ENCODE assay signal across 1 cellular context in the genomic region with DNA sequence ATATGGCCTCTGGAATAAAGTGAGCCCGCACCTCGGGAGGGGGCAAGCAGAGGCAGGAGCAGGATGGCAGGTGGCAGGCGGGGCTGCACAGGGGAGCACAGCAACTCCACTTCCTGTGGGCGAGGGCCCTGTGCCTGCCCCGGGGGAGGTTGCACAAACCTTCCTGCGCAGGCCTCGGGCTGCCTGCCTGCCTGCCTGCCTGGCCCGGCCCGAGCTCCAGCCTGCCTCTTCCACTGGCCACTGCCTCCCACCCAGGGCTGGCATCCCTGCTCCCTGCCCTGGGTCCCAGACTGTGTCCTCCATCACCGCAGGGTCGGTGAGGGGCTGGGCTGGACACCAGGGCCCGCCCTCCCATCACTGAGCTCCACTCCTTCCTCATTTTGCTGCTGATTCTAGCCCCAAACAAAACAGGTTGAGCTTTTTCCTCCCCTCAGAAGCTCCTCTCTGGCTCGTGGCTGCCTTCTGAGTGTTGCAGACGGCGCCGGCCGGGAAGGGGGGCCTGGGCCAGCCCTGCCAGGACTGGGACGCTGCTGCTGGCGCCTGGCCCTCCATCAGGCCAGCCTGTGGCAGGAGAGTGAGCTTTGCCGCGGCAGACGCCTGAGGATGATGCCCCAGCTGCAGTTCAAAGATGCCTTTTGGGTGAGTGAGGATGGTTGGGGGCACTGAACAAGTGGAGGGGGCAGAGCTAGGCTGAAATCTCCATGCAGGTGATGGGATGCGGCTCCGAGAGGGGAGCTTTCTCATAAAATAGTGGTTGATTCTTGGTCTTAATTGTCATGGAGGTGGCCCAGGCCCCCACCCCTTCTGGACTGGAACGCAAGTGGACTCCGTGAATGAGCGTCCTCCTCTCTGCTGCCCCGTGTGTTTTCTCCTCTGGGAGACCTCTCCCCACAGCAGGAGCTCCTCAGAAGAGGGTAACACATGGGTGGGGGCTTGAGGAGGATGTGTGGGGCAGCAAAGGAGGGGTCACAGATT.
TF ChIP-seq lines count a peak whose summit lies in the region.

Gene PSTPIP1 (plus strand): TSS at position 156 of the 975 bp plus-strand sequence. CDS start 448 bp downstream, at position 604.

TF ChIP-seq in GM12878, 131 proteins besides CTCF, POLR2A, EP300 and RAD21 (continued from another document):
- no peak for TF ChIP-seq ELK1 (IDR thresholded peaks at IDR 0.05; ENCODE audit: low read depth, low read length)
- TF ChIP-seq, protein P1, sequence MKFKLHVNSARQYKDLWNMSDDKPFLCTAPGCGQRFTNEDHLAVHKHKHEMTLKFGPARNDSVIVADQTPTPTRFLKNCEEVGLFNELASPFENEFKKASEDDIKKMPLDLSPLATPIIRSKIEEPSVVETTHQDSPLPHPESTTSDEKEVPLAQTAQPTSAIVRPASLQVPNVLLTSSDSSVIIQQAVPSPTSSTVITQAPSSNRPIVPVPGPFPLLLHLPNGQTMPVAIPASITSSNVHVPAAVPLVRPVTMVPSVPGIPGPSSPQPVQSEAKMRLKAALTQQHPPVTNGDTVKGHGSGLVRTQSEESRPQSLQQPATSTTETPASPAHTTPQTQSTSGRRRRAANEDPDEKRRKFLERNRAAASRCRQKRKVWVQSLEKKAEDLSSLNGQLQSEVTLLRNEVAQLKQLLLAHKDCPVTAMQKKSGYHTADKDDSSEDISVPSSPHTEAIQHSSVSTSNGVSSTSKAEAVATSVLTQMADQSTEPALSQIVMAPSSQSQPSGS (IDR thresholded peaks at IDR 0.05; ENCODE audit: low read length): no peak
- no peak for TF ChIP-seq POU2F2 (IDR thresholded peaks at IDR 0.05; ENCODE audit: borderline replicate concordance, low read depth, low read length)
- no peak for TF ChIP-seq KLF5 (IDR thresholded peaks at IDR 0.05; ENCODE audit: partially characterized antibody)
- TF ChIP-seq RB1 (IDR thresholded peaks at IDR 0.05; ENCODE audit: borderline replicate concordance): no peak
- TF ChIP-seq KDM1A (IDR thresholded peaks at IDR 0.05; ENCODE audit: borderline replicate concordance): no peak
- no peak for TF ChIP-seq EGR1 (IDR thresholded peaks at IDR 0.05; ENCODE audit: borderline replicate concordance in 1 of 2, low read depth in 2 of 2, low read length in 2 of 2)
- TF ChIP-seq FOXK2 (IDR thresholded peaks at IDR 0.05): no peak
- no peak for TF ChIP-seq MTA3 (IDR thresholded peaks at IDR 0.05; ENCODE audit: borderline replicate concordance, low read length)
- no peak for TF ChIP-seq MEF2B (IDR thresholded peaks at IDR 0.05; ENCODE audit: partially characterized antibody, poor library complexity, severe bottlenecking)
- TF ChIP-seq TCF12 (IDR thresholded peaks at IDR 0.05; ENCODE audit: low read depth, low read length): no peak
- peak; percentile 64 for TF ChIP-seq ZNF687 (IDR thresholded peaks at IDR 0.05)
- TF ChIP-seq ZBTB33 (IDR thresholded peaks at IDR 0.05): peak; percentile 64; the same call in 1 of the 2 replicates
- TF ChIP-seq EZH2 (IDR thresholded peaks at IDR 0.05; ENCODE audit: borderline replicate concordance, control insufficient read depth, low read depth, low read length): no peak
- TF ChIP-seq ESRRA (IDR thresholded peaks at IDR 0.05; ENCODE audit: low read length): no peak
- TF ChIP-seq SREBF1 (IDR thresholded peaks at IDR 0.05; ENCODE audit: low read length): no peak
- TF ChIP-seq RELA (IDR thresholded peaks at IDR 0.05; ENCODE audit: borderline replicate concordance, partially characterized antibody): no peak
- no peak for TF ChIP-seq BCL11A (IDR thresholded peaks at IDR 0.05; ENCODE audit: low read depth, low read length)
- TF ChIP-seq MEF2A (IDR thresholded peaks at IDR 0.05; ENCODE audit: insufficient read depth, low read depth, low read length): no peak
- TF ChIP-seq BACH1 (IDR thresholded peaks at IDR 0.05; ENCODE audit: borderline replicate concordance): no peak
- TF ChIP-seq E2F4 (IDR thresholded peaks at IDR 0.05; ENCODE audit: low read depth, low read length): no peak
- TF ChIP-seq MLLT1 (IDR thresholded peaks at IDR 0.05): 0 out of 2 replicates have a peak, but pooled peaks have one; percentile 15
- no peak for TF ChIP-seq ZNF622 (IDR thresholded peaks at IDR 0.05)
TF ChIP-seq in GM12878: peak in this region for 5.
